1 cellular context compared by ENCODE assay signal in genomic region chr1:2480986-2481364, GRCh38.
TF ChIP-seq lines count a peak whose summit lies in the region.

No MANE protein-coding gene starts in this region.

TF ChIP-seq in A549, 52 proteins besides CTCF, POLR2A, EP300 and RAD21 (continued from another document):
- TF ChIP-seq, protein P1, sequence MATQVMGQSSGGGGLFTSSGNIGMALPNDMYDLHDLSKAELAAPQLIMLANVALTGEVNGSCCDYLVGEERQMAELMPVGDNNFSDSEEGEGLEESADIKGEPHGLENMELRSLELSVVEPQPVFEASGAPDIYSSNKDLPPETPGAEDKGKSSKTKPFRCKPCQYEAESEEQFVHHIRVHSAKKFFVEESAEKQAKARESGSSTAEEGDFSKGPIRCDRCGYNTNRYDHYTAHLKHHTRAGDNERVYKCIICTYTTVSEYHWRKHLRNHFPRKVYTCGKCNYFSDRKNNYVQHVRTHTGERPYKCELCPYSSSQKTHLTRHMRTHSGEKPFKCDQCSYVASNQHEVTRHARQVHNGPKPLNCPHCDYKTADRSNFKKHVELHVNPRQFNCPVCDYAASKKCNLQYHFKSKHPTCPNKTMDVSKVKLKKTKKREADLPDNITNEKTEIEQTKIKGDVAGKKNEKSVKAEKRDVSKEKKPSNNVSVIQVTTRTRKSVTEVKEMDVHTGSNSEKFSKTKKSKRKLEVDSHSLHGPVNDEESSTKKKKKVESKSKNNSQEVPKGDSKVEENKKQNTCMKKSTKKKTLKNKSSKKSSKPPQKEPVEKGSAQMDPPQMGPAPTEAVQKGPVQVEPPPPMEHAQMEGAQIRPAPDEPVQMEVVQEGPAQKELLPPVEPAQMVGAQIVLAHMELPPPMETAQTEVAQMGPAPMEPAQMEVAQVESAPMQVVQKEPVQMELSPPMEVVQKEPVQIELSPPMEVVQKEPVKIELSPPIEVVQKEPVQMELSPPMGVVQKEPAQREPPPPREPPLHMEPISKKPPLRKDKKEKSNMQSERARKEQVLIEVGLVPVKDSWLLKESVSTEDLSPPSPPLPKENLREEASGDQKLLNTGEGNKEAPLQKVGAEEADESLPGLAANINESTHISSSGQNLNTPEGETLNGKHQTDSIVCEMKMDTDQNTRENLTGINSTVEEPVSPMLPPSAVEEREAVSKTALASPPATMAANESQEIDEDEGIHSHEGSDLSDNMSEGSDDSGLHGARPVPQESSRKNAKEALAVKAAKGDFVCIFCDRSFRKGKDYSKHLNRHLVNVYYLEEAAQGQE (IDR thresholded peaks at IDR 0.05): no peak
- TF ChIP-seq EHF (CRISPR knock-in tag; IDR thresholded peaks at IDR 0.05) (no peak), TP53 (CRISPR knock-in tag; IDR thresholded peaks at IDR 0.05) (no peak), CBX2 (IDR thresholded peaks at IDR 0.05; ENCODE audit: borderline replicate concordance, low read depth) (no peak)
